In the genomic region with DNA sequence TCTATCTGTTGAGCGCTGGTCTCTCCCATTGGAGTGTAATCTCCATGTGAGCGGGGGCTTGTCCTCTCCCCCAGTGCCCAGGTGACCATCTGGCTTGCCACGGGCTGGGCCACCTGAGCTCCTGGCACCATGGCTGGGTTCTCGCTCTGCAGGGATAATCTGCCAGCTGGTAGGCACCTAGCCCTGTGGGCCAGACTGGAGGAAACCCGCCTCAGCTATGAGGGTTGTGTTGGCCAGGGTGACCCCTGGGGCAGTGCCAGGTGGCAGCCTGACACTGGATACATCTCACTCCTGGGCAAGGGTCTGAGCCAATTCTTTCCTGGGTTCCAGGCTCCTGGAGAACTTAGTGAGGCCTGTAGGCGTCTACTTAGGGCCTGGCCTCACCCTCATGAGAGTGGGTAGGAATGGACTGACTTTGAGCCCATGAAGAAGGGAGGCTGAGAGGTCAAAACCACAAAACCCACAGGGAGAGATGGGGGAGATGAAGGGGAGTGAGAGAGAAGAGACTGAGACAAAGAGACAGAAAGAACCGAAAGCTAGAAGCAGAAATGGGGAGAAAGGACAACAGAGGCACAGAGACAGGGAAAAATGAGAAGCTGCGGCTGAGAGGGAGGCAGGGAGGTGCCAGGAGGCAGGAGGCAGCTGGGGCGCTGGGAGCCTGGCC, we compare ENCODE assay signal across 20 cellular contexts. TPM values are rescaled to one million over a fixed set of nuclear protein-coding genes. Genes with fewer than 3 reads are reported as not detected.
"Had no signal": no experiment of that assay in that cellular context is flagged by ENCODE, and none has a peak within 500 bp of the region (broad histone marks: within the 10 kb centered on the region; RNA-seq: fewer than 3 reads in every experiment).

No MANE protein-coding gene starts in this region.

- H3K27ac ChIP-seq: cardiac muscle cell, coronary artery, gastrocnemius medialis, heart right ventricle had no signal

- H3K9me3 ChIP-seq: gastrocnemius medialis had no signal

- H3K4me3 Mint-ChIP-seq: activated B cell treated with CpG ODN at 0.5 μM for 24 hours; activated CD4-positive, alpha-beta T cell treated with anti-CD3 and anti-CD28 coated beads, Interleukin-2, amount 10 ng/mL, durations not matched to agents 7 days and 5 days; activated naive CD4-positive, alpha-beta T cell treated with anti-CD3 and anti-CD28 coated beads for 36 hours; activated T-helper 17 cell treated with anti-CD3 and anti-CD28 coated beads, Interleukin-2, amount 50 U/mL, for 72 hours; nephron; stimulated activated naive B cell treated with anti-CD40 and anti-IgM and Interleukin-4, amounts not matched to agents 10 μg/mL and 1 μg/mL and 100 μg/mL, for 72 hours; type B pancreatic cell had no signal

- H3K27ac Mint-ChIP-seq: activated B cell treated with CpG ODN at 0.5 μM for 24 hours; activated CD4-positive, alpha-beta T cell treated with anti-CD3 and anti-CD28 coated beads, Interleukin-2, amount 10 ng/mL, durations not matched to agents 7 days and 5 days; activated naive CD4-positive, alpha-beta T cell treated with anti-CD3 and anti-CD28 coated beads for 36 hours; activated T-helper 17 cell treated with anti-CD3 and anti-CD28 coated beads, Interleukin-2, amount 50 U/mL, for 72 hours; nephron; stimulated activated naive B cell treated with anti-CD40 and anti-IgM and Interleukin-4, amounts not matched to agents 10 μg/mL and 1 μg/mL and 100 μg/mL, for 72 hours; type B pancreatic cell had no signal

- ATAC-seq: activated T-helper 17 cell treated with anti-CD3 and anti-CD28 coated beads, Interleukin-2, amount 50 U/mL, for 72 hours; gastrocnemius medialis; left lobe of liver; sciatic nerve; stimulated activated naive B cell treated with anti-CD40 and anti-IgM and Interleukin-4, amounts not matched to agents 10 μg/mL and 1 μg/mL and 100 μg/mL, for 72 hours had no signal

- H3K4me1 ChIP-seq: gastrocnemius medialis had no signal

- H3K27me3 ChIP-seq: cardiac muscle cell, gastrocnemius medialis had no signal

- H3K4me3 ChIP-seq: cardiac muscle cell, coronary artery, gastrocnemius medialis, heart right ventricle had no signal

- H3K9me3 Mint-ChIP-seq: activated CD4-positive, alpha-beta T cell treated with anti-CD3 and anti-CD28 coated beads, Interleukin-2, amount 10 ng/mL, durations not matched to agents 7 days and 5 days; activated naive CD4-positive, alpha-beta T cell treated with anti-CD3 and anti-CD28 coated beads for 36 hours; activated T-helper 17 cell treated with anti-CD3 and anti-CD28 coated beads, Interleukin-2, amount 50 U/mL, for 72 hours; nephron; stimulated activated naive B cell treated with anti-CD40 and anti-IgM and Interleukin-4, amounts not matched to agents 10 μg/mL and 1 μg/mL and 100 μg/mL, for 72 hours; type B pancreatic cell had no signal

- H3K4me1 Mint-ChIP-seq: activated B cell treated with CpG ODN at 0.5 μM for 24 hours; activated CD4-positive, alpha-beta T cell treated with anti-CD3 and anti-CD28 coated beads, Interleukin-2, amount 10 ng/mL, durations not matched to agents 7 days and 5 days; activated T-helper 17 cell treated with anti-CD3 and anti-CD28 coated beads, Interleukin-2, amount 50 U/mL, for 72 hours; nephron; stimulated activated naive B cell treated with anti-CD40 and anti-IgM and Interleukin-4, amounts not matched to agents 10 μg/mL and 1 μg/mL and 100 μg/mL, for 72 hours had no signal

- H3K36me3 Mint-ChIP-seq: stimulated activated naive B cell treated with anti-CD40 and anti-IgM and Interleukin-4, amounts not matched to agents 10 μg/mL and 1 μg/mL and 100 μg/mL, for 72 hours; type B pancreatic cell had no signal

- H3K27me3 Mint-ChIP-seq: type B pancreatic cell had no signal

- H3K36me3 ChIP-seq: cardiac muscle cell, gastrocnemius medialis, heart right ventricle had no signal

- DNase-seq: activated B cell treated with CpG ODN at 0.5 μM for 24 hours; activated CD4-positive, alpha-beta T cell treated with anti-CD3 and anti-CD28 coated beads, Interleukin-2, amount 10 ng/mL, durations not matched to agents 7 days and 5 days; activated CD8-positive, alpha-beta memory T cell treated with anti-CD3 and anti-CD28 coated beads for 24 hours; activated naive CD4-positive, alpha-beta T cell treated with anti-CD3 and anti-CD28 coated beads for 36 hours; activated T-cell treated with anti-CD3 and anti-CD28 coated beads for 4 hours; effector CD8-positive, alpha-beta T cell; gastrocnemius medialis; heart right ventricle; islet precursor cell; stimulated activated CD4-positive, alpha-beta T cell treated with anti-CD3 and anti-CD28 coated beads, Interleukin-2, amount 100 ng/mL, for 24 hours; stimulated activated naive B cell treated with anti-CD40 and anti-IgM and Interleukin-4, amounts not matched to agents 10 μg/mL and 1 μg/mL and 100 μg/mL, for 72 hours had no signal

RNA-seq across cellular contexts. Expression of a gene that starts 5.8 kb away (rescaled TPM):
- total RNA-seq: activated B cell treated with CpG ODN at 0.5 μM for 24 hours; activated CD4-positive, alpha-beta T cell treated with anti-CD3 and anti-CD28 coated beads, Interleukin-2, amount 10 ng/mL, durations not matched to agents 7 days and 5 days; activated naive CD4-positive, alpha-beta T cell treated with anti-CD3 and anti-CD28 coated beads for 36 hours; activated T-helper 17 cell treated with anti-CD3 and anti-CD28 coated beads, Interleukin-2, amount 50 U/mL, for 72 hours; fibroblast of lung; pulmonary artery endothelial cell had no signal
- polyA plus RNA-seq: cardiac muscle cell, fibroblast of lung had no signal
